8 cellular contexts compared by ENCODE assay signal in the genomic region with DNA sequence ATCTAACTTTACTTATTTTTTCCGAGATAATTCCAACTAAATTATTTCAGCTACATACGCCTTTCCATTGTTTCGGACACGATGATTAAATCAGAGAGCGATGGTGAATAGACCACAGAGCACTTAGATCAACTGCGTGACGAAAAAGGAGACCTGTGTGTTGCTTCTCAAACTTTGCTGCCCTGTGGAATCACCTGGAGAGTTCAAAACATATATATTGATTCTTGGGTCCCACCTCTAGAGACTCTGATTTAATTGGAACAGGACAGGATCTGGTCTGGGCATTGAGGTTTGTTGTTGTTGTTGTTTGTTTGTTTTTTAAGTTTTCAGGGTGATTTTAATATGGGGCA. TPM values are rescaled to one million over a fixed set of nuclear protein-coding genes. Genes with fewer than 3 reads are reported as not detected.
DNase-seq lines count a peak whose midpoint lies in the region; ATAC-seq and TF ChIP-seq lines count a peak whose summit lies in the region.

No MANE protein-coding gene starts in this region.

- H3K9ac ChIP-seq in Loucy (ENCODE audit: low read depth, low read length, poor library complexity, severe bottlenecking) (no peak overlapping the region), endocrine pancreas (ENCODE audit: control insufficient read depth, insufficient read depth, low read length) (peak overlapping the region; percentile 5)

- H3K4me3 ChIP-seq in Loucy (ENCODE audit: low read length, poor library complexity, severe bottlenecking) (peak overlapping the region; percentile 90), endocrine pancreas (ENCODE audit: control insufficient read depth, insufficient read depth, low read length) (peak overlapping the region; percentile 28), spleen (peak overlapping the region in 7 of 8 donors; percentile 59 to 82 (median 68))

- H3F3A ChIP-seq in Loucy (ENCODE audit: low read depth): no peaks in the 10 kb centered on the region

- H3K36me3 ChIP-seq in Loucy (ENCODE audit: insufficient read depth, low read length) (no peaks in the 10 kb centered on the region), endocrine pancreas (ENCODE audit: control insufficient read depth, insufficient read depth, low read length) (no peaks in the 10 kb centered on the region), spleen (no peaks in the 10 kb centered on the region)

- intact Hi-C loops in spleen (cut with DNase I; ENCODE audit: low total_unique reads): no loop called here

- H3K4me3 Mint-ChIP-seq in T-helper 2 cell treated with Interferon-gamma antibody and Interleukin-4, amounts not matched to agents 5 μg/mL and 100 μg/mL, for 36 hours: peak overlapping the region; percentile 58

- H3K9me3 ChIP-seq in Loucy (ENCODE audit: insufficient read depth, low read depth, low read length) (no peaks in the 10 kb centered on the region), endocrine pancreas (ENCODE audit: control insufficient read depth, low read length) (no peaks in the 10 kb centered on the region), spleen (no peaks in the 10 kb centered on the region)

- H3K36me3 Mint-ChIP-seq in T-helper 2 cell treated with Interferon-gamma antibody and Interleukin-4, amounts not matched to agents 5 μg/mL and 100 μg/mL, for 36 hours (ENCODE audit: low read depth): no peaks in the 10 kb centered on the region

- peaks cover 31% of the 10 kb centered on the region for H4K20me1 ChIP-seq in Loucy (ENCODE audit: insufficient read depth, low read length, poor library complexity, severe bottlenecking)

- 2 to 8% (median 4%) methylated on average over 7 of the region's 7 CpGs for WGBS in spleen, 5 donors

- H2AFZ ChIP-seq in Loucy (ENCODE audit: low read length): peak overlapping the region; percentile 89

- no peak for TF ChIP-seq POLR2A in spleen (IDR thresholded peaks at IDR 0.05)

- DNase-seq in T-helper 2 cell treated with Interferon-gamma antibody and Interleukin-4, amounts not matched to agents 5 μg/mL and 100 μg/mL, for 36 hours (ENCODE audit: low spot score): no peak
- DNase-seq in T-helper 2 cell: no peak
- DNase-seq in spleen: no peak
- DNase-seq in glomerular visceral epithelial cell (ENCODE audit: extremely low spot score): no peak
- DNase-seq in NCI-H510A treated with DMSO at 0.1 percent for 48 hours (lab: John Stamatoyannopoulos, UW): no peak

- TF ChIP-seq CTCF in Loucy (conservative IDR thresholded peaks at IDR 0.05; ENCODE audit: low read length) (no peak), spleen (IDR thresholded peaks at IDR 0.05 in 8 of 11, conservative IDR thresholded peaks at IDR 0.05 in 3 of 11) (peak in 3 of 11 experiments; percentile 5 to 11 (median 10))

- peaks cover 6% of the 10 kb centered on the region for H3K4me1 Mint-ChIP-seq in T-helper 2 cell treated with Interferon-gamma antibody and Interleukin-4, amounts not matched to agents 5 μg/mL and 100 μg/mL, for 36 hours (ENCODE audit: low read depth)

- peaks cover 77% of the 10 kb centered on the region for H3K27me3 Mint-ChIP-seq in T-helper 2 cell treated with Interferon-gamma antibody and Interleukin-4, amounts not matched to agents 5 μg/mL and 100 μg/mL, for 36 hours (ENCODE audit: low read depth)

- no peak for ATAC-seq in HG03342 (IDR thresholded peaks at IDR 0.05; ENCODE audit: unreplicated experiment)

- no peak overlapping the region for H3K27ac ChIP-seq in spleen

- H3K4me2 ChIP-seq in Loucy (ENCODE audit: low read depth, low read length, poor library complexity, severe bottlenecking): peak overlapping the region; percentile 94

- H3K4me1 ChIP-seq in Loucy (ENCODE audit: insufficient read depth, low read length, poor library complexity, severe bottlenecking) (peaks cover 34% of the 10 kb centered on the region), endocrine pancreas (ENCODE audit: control insufficient read depth, insufficient read depth, low read length) (no peaks in the 10 kb centered on the region), spleen (peaks cover 0 to 25% (median 19%) of the 10 kb centered on the region in 6 donors)

- H3K27me3 ChIP-seq in Loucy (ENCODE audit: insufficient read depth, low read length, poor library complexity, severe bottlenecking) (no peaks in the 10 kb centered on the region), endocrine pancreas (ENCODE audit: control insufficient read depth, insufficient read depth, low read length) (no peaks in the 10 kb centered on the region), spleen (replicated peaks in 1 of 7) (peaks cover 0 to 61% (median 12%) of the 10 kb centered on the region in 7 donors)

- H3K27ac Mint-ChIP-seq in T-helper 2 cell treated with Interferon-gamma antibody and Interleukin-4, amounts not matched to agents 5 μg/mL and 100 μg/mL, for 36 hours: no peak overlapping the region

- peaks cover 43% of the 10 kb centered on the region for H3K79me2 ChIP-seq in Loucy (ENCODE audit: insufficient read depth, low read length)

- no peaks in the 10 kb centered on the region for H3K9me3 Mint-ChIP-seq in T-helper 2 cell treated with Interferon-gamma antibody and Interleukin-4, amounts not matched to agents 5 μg/mL and 100 μg/mL, for 36 hours

- H3K9me2 ChIP-seq in Loucy (replicated peaks; ENCODE audit: low read depth, low read length): no peaks in the 10 kb centered on the region

RNA-seq across cellular contexts. Expression of a gene that starts 0.4 kb away (rescaled TPM):
- total RNA-seq in spleen: 10 to 100 TPM; 22.1 to 40.4 (median 30.4) TPM
- polyA plus RNA-seq in spleen: 1 to 10 TPM; 3.3 to 6.6 (median 4.6) TPM

Comparison
In these comparisons a context has a peak if more than half of its experiments do, and no peak if none do; other contexts are left out.
1. H3K4me3 ChIP-seq: peak in every context shown above with its lines; median percentile 90 in Loucy; 68 in spleen; 28 in endocrine pancreas.